29 cellular contexts compared by ENCODE assay signal in the genomic region with DNA sequence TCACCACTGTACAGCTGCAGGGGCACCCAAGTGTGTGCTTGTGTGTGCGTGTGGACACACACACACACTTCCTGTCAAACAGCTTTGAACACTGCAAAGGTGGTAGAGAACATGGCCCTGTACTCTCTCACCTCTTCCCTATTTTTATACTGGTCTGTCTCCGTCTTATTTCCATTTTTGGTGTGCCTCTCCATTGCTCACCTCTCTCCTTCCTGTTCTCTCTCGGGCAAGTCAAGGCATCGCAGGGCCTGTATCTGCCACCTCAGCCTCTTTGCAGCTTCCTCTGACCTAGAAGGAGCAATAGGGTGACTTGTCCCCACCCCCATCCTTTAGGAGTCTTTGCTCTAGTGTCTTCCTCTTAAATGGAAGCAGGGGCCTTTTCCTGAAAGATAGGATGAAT. TPM values are rescaled to one million over a fixed set of nuclear protein-coding genes. Genes with fewer than 3 reads are reported as not detected.
"Had no signal": no experiment of that assay in that cellular context is flagged by ENCODE, and none has a peak within 500 bp of the region (broad histone marks: within the 10 kb centered on the region; RNA-seq: fewer than 3 reads in every experiment).

No MANE protein-coding gene starts in this region.

- ATAC-seq: activated CD8-positive, alpha-beta T cell treated with anti-CD3 and anti-CD28 coated beads, Interleukin-2, amount 10 ng/mL, durations not matched to agents 7 days and 5 days; gastroesophageal sphincter; heart left ventricle; left cardiac atrium; stimulated activated naive CD8-positive, alpha-beta T cell treated with anti-CD3 and anti-CD28 coated beads, Interleukin-15, Interleukin-2, amounts not matched to agents 100 U/mL and 50 U/mL, for 24 hours; upper lobe of right lung had no signal

- DNase-seq: activated CD4-positive, alpha-beta T cell treated with anti-CD3 and anti-CD28 coated beads for 1 hour; activated CD4-positive, alpha-beta T cell treated with anti-CD3 and anti-CD28 coated beads, Interleukin-2, amount 50 U/mL, for 1 hour; activated CD8-positive, alpha-beta T cell treated with anti-CD3 and anti-CD28 coated beads, Interleukin-2, amount 10 ng/mL, durations not matched to agents 7 days and 5 days; activated naive CD8-positive, alpha-beta T cell treated with anti-CD3 and anti-CD28 coated beads for 36 hours; cortex of kidney; endodermal cell; heart left ventricle; left cardiac atrium; mesenchymal stem cell; ovary; stimulated activated CD4-positive, alpha-beta T cell treated with anti-CD3 and anti-CD28 coated beads, Interleukin-12 subunit alpha, Interleukin-12 subunit beta, amount 100 ng/mL, for 4 hours; stimulated activated CD4-positive, alpha-beta T cell treated with anti-CD3 and anti-CD28 coated beads, Interleukin-4, amount 100 ng/mL, for 4 hours; stimulated activated naive CD8-positive, alpha-beta T cell treated with anti-CD3 and anti-CD28 coated beads, Interleukin-15, Interleukin-2, amounts not matched to agents 100 U/mL and 50 U/mL, for 24 hours; thyroid gland; upper lobe of right lung had no signal

- H3K27ac ChIP-seq: cardiac muscle cell, gastroesophageal sphincter, heart left ventricle, neutrophil, ovary, prostate gland, thyroid gland, upper lobe of right lung, VCaP had no signal

- H3K4me1 Mint-ChIP-seq: endodermal cell, nephron had no signal

- FAIRE-seq: islet of Langerhans had no signal

- H3K9me3 ChIP-seq: gastroesophageal sphincter, heart left ventricle, neutrophil, ovary, prostate gland, thyroid gland, upper lobe of right lung had no signal

- H3K4me3 Mint-ChIP-seq: activated CD8-positive, alpha-beta T cell treated with anti-CD3 and anti-CD28 coated beads, Interleukin-2, amount 10 ng/mL, durations not matched to agents 7 days and 5 days; activated naive CD8-positive, alpha-beta T cell treated with anti-CD3 and anti-CD28 coated beads for 36 hours; endodermal cell; nephron; T-helper 2 cell treated with Interferon-gamma antibody and Interleukin-4, amounts not matched to agents 5 μg/mL and 100 μg/mL, for 36 hours had no signal

- H3K27ac Mint-ChIP-seq: activated CD8-positive, alpha-beta T cell treated with anti-CD3 and anti-CD28 coated beads, Interleukin-2, amount 10 ng/mL, durations not matched to agents 7 days and 5 days; activated naive CD8-positive, alpha-beta T cell treated with anti-CD3 and anti-CD28 coated beads for 36 hours; endodermal cell; nephron; T-helper 2 cell treated with Interferon-gamma antibody and Interleukin-4, amounts not matched to agents 5 μg/mL and 100 μg/mL, for 36 hours had no signal

- H3K36me3 Mint-ChIP-seq: activated naive CD8-positive, alpha-beta T cell treated with anti-CD3 and anti-CD28 coated beads for 36 hours had no signal

RNA-seq across cellular contexts. Expression of gene SMCP, which starts 2.2 kb away (rescaled TPM):
- total RNA-seq: activated CD8-positive, alpha-beta T cell treated with anti-CD3 and anti-CD28 coated beads, Interleukin-2, amount 10 ng/mL, durations not matched to agents 7 days and 5 days; activated naive CD8-positive, alpha-beta T cell treated with anti-CD3 and anti-CD28 coated beads for 36 hours; cardiac muscle cell; cerebellum; endodermal cell; epithelial cell of proximal tubule; gastroesophageal sphincter; heart left ventricle; left cardiac atrium; lower leg skin; mononuclear cell; myocyte; subcutaneous adipose tissue; upper lobe of right lung had no signal
- polyA plus RNA-seq: cardiac muscle cell, heart left ventricle had no signal

RNA-seq across cellular contexts. Expression of gene LCE7A, which starts 20.5 kb away (rescaled TPM):
- total RNA-seq: activated CD8-positive, alpha-beta T cell treated with anti-CD3 and anti-CD28 coated beads, Interleukin-2, amount 10 ng/mL, durations not matched to agents 7 days and 5 days; activated naive CD8-positive, alpha-beta T cell treated with anti-CD3 and anti-CD28 coated beads for 36 hours; cardiac muscle cell; cerebellum; endodermal cell; epithelial cell of proximal tubule; gastroesophageal sphincter; heart left ventricle; left cardiac atrium; mononuclear cell; myocyte; ovary; prostate gland; subcutaneous adipose tissue; thyroid gland; upper lobe of right lung had no signal
- polyA plus RNA-seq: cardiac muscle cell, heart left ventricle, ovary had no signal

RNA-seq across cellular contexts. Expression of gene IVL, which starts 28.0 kb away (rescaled TPM):
- total RNA-seq: activated CD8-positive, alpha-beta T cell treated with anti-CD3 and anti-CD28 coated beads, Interleukin-2, amount 10 ng/mL, durations not matched to agents 7 days and 5 days; activated naive CD8-positive, alpha-beta T cell treated with anti-CD3 and anti-CD28 coated beads for 36 hours; cardiac muscle cell; cerebellum; endodermal cell; heart left ventricle; left cardiac atrium; mononuclear cell; myocyte; ovary; subcutaneous adipose tissue; thyroid gland; upper lobe of right lung had no signal
- polyA plus RNA-seq: cardiac muscle cell, ovary had no signal

RNA-seq across cellular contexts. Expression of gene LCE6A, which starts 37.7 kb away (rescaled TPM):
- total RNA-seq: activated CD8-positive, alpha-beta T cell treated with anti-CD3 and anti-CD28 coated beads, Interleukin-2, amount 10 ng/mL, durations not matched to agents 7 days and 5 days; activated naive CD8-positive, alpha-beta T cell treated with anti-CD3 and anti-CD28 coated beads for 36 hours; cardiac muscle cell; cerebellum; endodermal cell; epithelial cell of proximal tubule; gastroesophageal sphincter; heart left ventricle; left cardiac atrium; mononuclear cell; myocyte; ovary; prostate gland; subcutaneous adipose tissue; thyroid gland; upper lobe of right lung had no signal
- polyA plus RNA-seq: cardiac muscle cell, heart left ventricle, ovary had no signal

RNA-seq across cellular contexts. Expression of gene LCE1A, which starts 53.0 kb away (rescaled TPM):
- total RNA-seq: activated CD8-positive, alpha-beta T cell treated with anti-CD3 and anti-CD28 coated beads, Interleukin-2, amount 10 ng/mL, durations not matched to agents 7 days and 5 days; activated naive CD8-positive, alpha-beta T cell treated with anti-CD3 and anti-CD28 coated beads for 36 hours; cardiac muscle cell; cerebellum; endodermal cell; epithelial cell of proximal tubule; gastroesophageal sphincter; heart left ventricle; left cardiac atrium; mononuclear cell; myocyte; ovary; subcutaneous adipose tissue; thyroid gland; upper lobe of right lung had no signal
- polyA plus RNA-seq: cardiac muscle cell, heart left ventricle, ovary had no signal
